In the genomic region with DNA sequence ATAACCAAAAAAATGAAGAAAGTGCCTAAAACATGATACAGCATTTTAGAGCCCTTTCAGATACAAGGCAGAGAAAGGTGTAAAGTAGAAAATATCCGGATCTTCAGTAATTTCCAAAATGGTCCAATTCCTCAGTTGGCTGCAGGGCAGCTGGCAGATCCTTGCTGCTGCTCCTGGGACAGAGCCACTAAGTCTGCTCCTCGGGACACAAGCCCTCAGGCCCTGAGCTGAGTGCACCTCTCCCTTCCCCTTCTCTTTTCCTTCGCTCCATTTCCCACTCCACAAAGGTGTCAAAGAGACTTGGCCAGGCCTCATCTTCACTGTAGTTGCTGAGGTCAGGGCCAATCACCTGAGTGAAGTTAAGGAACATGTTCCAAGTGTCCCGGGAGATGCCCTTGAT, we compare ENCODE assay signal across 19 cellular contexts. TPM values are rescaled to one million over a fixed set of nuclear protein-coding genes. Genes with fewer than 3 reads are reported as not detected.
DNase-seq lines count a peak whose midpoint lies in the region; ATAC-seq and TF ChIP-seq lines count a peak whose summit lies in the region.
"Had no signal": no experiment of that assay in that cellular context is flagged by ENCODE, and none has a peak within 500 bp of the region (broad histone marks: within the 10 kb centered on the region; RNA-seq: fewer than 3 reads in every experiment).

No MANE protein-coding gene starts in this region.

- H3K9me3 Mint-ChIP-seq in mesothelial cell of epicardium: peaks cover 9% of the 10 kb centered on the region
- no peaks in the 10 kb centered on the region for H3K9me3 Mint-ChIP-seq in T-cell
- H3K9me3 Mint-ChIP-seq: activated T-helper 17 cell treated with anti-CD3 and anti-CD28 coated beads, Interleukin-2, amount 50 U/mL, for 72 hours; naive thymus-derived CD8-positive, alpha-beta T cell had no signal

- no peak overlapping the region for H3K4me3 ChIP-seq in WERI-Rb-1 (ENCODE audit: low read depth, low read length)
- H3K4me3 ChIP-seq in coronary artery: no peak overlapping the region
- no peak overlapping the region for H3K4me3 ChIP-seq in iPS-20b (ENCODE audit: low read length)

- no peak overlapping the region; the same call in 1 of the 2 replicates for H3K9ac ChIP-seq in iPS-20b (ENCODE audit: low read depth, low read length)

- H3K9me3 ChIP-seq in WERI-Rb-1 (ENCODE audit: severe bottlenecking): peaks cover 7% of the 10 kb centered on the region
- no peaks in the 10 kb centered on the region for H3K9me3 ChIP-seq in iPS-20b (ENCODE audit: insufficient read depth, low read depth, low read length)

- no peak for ATAC-seq in T-cell (replicated peaks in 1 of 4)
- ATAC-seq: activated CD8-positive, alpha-beta memory T cell treated with anti-CD3 and anti-CD28 coated beads, Interleukin-2, amount 10 ng/mL, durations not matched to agents 7 days and 5 days; activated T-helper 17 cell treated with anti-CD3 and anti-CD28 coated beads, Interleukin-2, amount 50 U/mL, for 72 hours; naive thymus-derived CD8-positive, alpha-beta T cell had no signal

- H3K27ac ChIP-seq in WERI-Rb-1 (peak overlapping the region; percentile 69), coronary artery (peak overlapping the region; percentile 1 to 79), iPS-20b (ENCODE audit: low read length) (peak overlapping the region; percentile 53), temporal lobe (ENCODE audit: low read depth, low read length) (peak overlapping the region; percentile 56)

- H3K36me3 Mint-ChIP-seq in mesothelial cell of epicardium (peaks cover 33% of the 10 kb centered on the region), T-cell (peaks cover 46% of the 10 kb centered on the region)

- POLR2A ChIA-PET in T-cell (lab: Charles Lee): no interaction called here

- H3K4me3 Mint-ChIP-seq in mesothelial cell of epicardium (no peak overlapping the region), T-cell (no peak overlapping the region)
- H3K4me3 Mint-ChIP-seq: activated CD8-positive, alpha-beta memory T cell treated with anti-CD3 and anti-CD28 coated beads, Interleukin-2, amount 10 ng/mL, durations not matched to agents 7 days and 5 days; activated T-helper 17 cell treated with anti-CD3 and anti-CD28 coated beads, Interleukin-2, amount 50 U/mL, for 72 hours; memory B cell; naive thymus-derived CD8-positive, alpha-beta T cell had no signal

- H3K27me3 Mint-ChIP-seq in mesothelial cell of epicardium (ENCODE audit: low read depth) (no peaks in the 10 kb centered on the region), T-cell (no peaks in the 10 kb centered on the region)
- H3K27me3 Mint-ChIP-seq: activated CD8-positive, alpha-beta memory T cell treated with anti-CD3 and anti-CD28 coated beads, Interleukin-2, amount 10 ng/mL, durations not matched to agents 7 days and 5 days; activated T-helper 17 cell treated with anti-CD3 and anti-CD28 coated beads, Interleukin-2, amount 50 U/mL, for 72 hours; memory B cell; naive thymus-derived CD8-positive, alpha-beta T cell had no signal

- H3K4me1 Mint-ChIP-seq in mesothelial cell of epicardium (peaks cover 2% of the 10 kb centered on the region), T-cell (peaks cover 1 to 7% (median 3%) of the 10 kb centered on the region in 3 donors)

- DNase-seq in WERI-Rb-1 (no peak), coronary artery (ENCODE audit: low spot score) (no peak), mesothelial cell of epicardium (ENCODE audit: low spot score in 2 of 2, unreplicated experiment in 2 of 2) (no peak), DMS79 treated with DMSO at 0.1 percent for 48 hours (lab: John Stamatoyannopoulos, UW) (no peak), T-cell (no peak)
- DNase-seq: activated CD4-positive, alpha-beta T cell treated with anti-CD3 and anti-CD28 coated beads for 48 hours; activated CD8-positive, alpha-beta memory T cell treated with anti-CD3 and anti-CD28 coated beads, Interleukin-2, amount 10 ng/mL, durations not matched to agents 7 days and 5 days; effector memory CD4-positive, alpha-beta T cell; GOT3; naive thymus-derived CD8-positive, alpha-beta T cell; NCI-H1436 treated with DMSO at 0.1 percent for 48 hours; NCI-H526 treated with DMSO at 0.1 percent for 48 hours; small intestine; stimulated activated CD4-positive, alpha-beta T cell treated with anti-CD3 and anti-CD28 coated beads, Interleukin-4, amount 100 ng/mL, for 4 hours; SW 1271 had no signal

- H3K27me3 ChIP-seq in WERI-Rb-1 (ENCODE audit: insufficient read depth, low read depth, severe bottlenecking) (no peaks in the 10 kb centered on the region), iPS-20b (ENCODE audit: insufficient read depth, low read length) (no peaks in the 10 kb centered on the region)

- CTCF ChIA-PET in T-cell (lab: Charles Lee): no interaction called here

- H3K36me3 ChIP-seq in WERI-Rb-1 (peaks cover 78% of the 10 kb centered on the region), iPS-20b (ENCODE audit: insufficient read depth, low read depth, low read length) (peaks cover 22% of the 10 kb centered on the region)

- no peak overlapping the region for H3K27ac Mint-ChIP-seq in mesothelial cell of epicardium
- H3K27ac Mint-ChIP-seq in T-cell: no peak overlapping the region
- H3K27ac Mint-ChIP-seq: activated CD8-positive, alpha-beta memory T cell treated with anti-CD3 and anti-CD28 coated beads, Interleukin-2, amount 10 ng/mL, durations not matched to agents 7 days and 5 days; activated T-helper 17 cell treated with anti-CD3 and anti-CD28 coated beads, Interleukin-2, amount 50 U/mL, for 72 hours; memory B cell; naive thymus-derived CD8-positive, alpha-beta T cell had no signal

- peaks cover 14% of the 10 kb centered on the region; the same call in 1 of the 2 replicates for H3K4me1 ChIP-seq in iPS-20b (ENCODE audit: insufficient read depth, low read length)

- no peak for TF ChIP-seq CTCF in WERI-Rb-1 (IDR thresholded peaks at IDR 0.05; ENCODE audit: low read depth, low read length)
- TF ChIP-seq CTCF in coronary artery (IDR thresholded peaks at IDR 0.05): no peak
- TF ChIP-seq CTCF in mesothelial cell of epicardium (IDR thresholded peaks at IDR 0.05; ENCODE audit: unreplicated experiment): no peak

RNA-seq across cellular contexts. Expression of a gene that starts 40.5 kb away (rescaled TPM):
- total RNA-seq in temporal lobe: 9.3 TPM
- total RNA-seq in mesothelial cell of epicardium: 10.8 to 12.4 TPM (median 12.0 TPM) in 3 replicates
- 1 to 10 TPM; 3.3 to 7.5 (median 5.7) TPM for total RNA-seq in T-cell

RNA-seq across cellular contexts. Expression of a gene that starts 40.9 kb away (rescaled TPM):
- 35.4 TPM for total RNA-seq in temporal lobe
- 14.7 to 16.0 TPM (median 15.9 TPM) in 3 replicates for total RNA-seq in mesothelial cell of epicardium
- 10 to 100 TPM; 16.2 to 23.6 (median 19.6) TPM for total RNA-seq in T-cell

RNA-seq across cellular contexts. Expression of a gene that starts 53.4 kb away (rescaled TPM):
- 7.6 TPM for total RNA-seq in temporal lobe
- total RNA-seq in mesothelial cell of epicardium: 4.0 to 5.1 TPM (median 5.0 TPM) in 3 replicates
- total RNA-seq in T-cell: 1 to 10 TPM in 1 of 5 donors, under 1 TPM in 4; 0.57 to 1.7 (median 0.89) TPM

RNA-seq across cellular contexts. Expression of a gene that starts 53.4 kb away (rescaled TPM):
- 18.7 TPM for total RNA-seq in temporal lobe
- 18.9 to 21.1 TPM (median 19.2 TPM) in 3 replicates for total RNA-seq in mesothelial cell of epicardium
- 1 to 10 TPM; 2.3 to 3.0 (median 2.4) TPM for total RNA-seq in T-cell
